8 cellular contexts compared by ENCODE assay signal in genomic region chr11:123429851-123430735, GRCh38. TPM values are rescaled to one million over a fixed set of nuclear protein-coding genes. Genes with fewer than 3 reads are reported as not detected.
DNase-seq lines count a peak whose midpoint lies in the region; ATAC-seq and TF ChIP-seq lines count a peak whose summit lies in the region.

Gene GRAMD1B (plus strand): TSS chr11:123430269. CDS start chr11:123430793, 524 bp downstream.

- no peak for TF ChIP-seq CTCF in endothelial cell (IDR thresholded peaks at IDR 0.05; ENCODE audit: unreplicated experiment)

- H3K4me3 Mint-ChIP-seq in endothelial cell (ENCODE audit: unreplicated experiment): peak within 1 kb of the TSS; percentile 94
- peak within 1 kb of the TSS; percentile 73 for H3K4me3 Mint-ChIP-seq in stimulated activated memory B cell treated with anti-CD40 and anti-IgM and Interleukin-4, amounts not matched to agents 10 μg/mL and 1 μg/mL and 100 μg/mL, for 72 hours

- H3K4me1 Mint-ChIP-seq in endothelial cell (ENCODE audit: unreplicated experiment): peaks cover 59% of the 10 kb centered on the region
- peaks cover 7% of the 10 kb centered on the region for H3K4me1 Mint-ChIP-seq in stimulated activated memory B cell treated with anti-CD40 and anti-IgM and Interleukin-4, amounts not matched to agents 10 μg/mL and 1 μg/mL and 100 μg/mL, for 72 hours

- H3K36me3 Mint-ChIP-seq in endothelial cell (ENCODE audit: low read depth, unreplicated experiment): peaks cover 7% of the 10 kb centered on the region
- H3K36me3 Mint-ChIP-seq in stimulated activated memory B cell treated with anti-CD40 and anti-IgM and Interleukin-4, amounts not matched to agents 10 μg/mL and 1 μg/mL and 100 μg/mL, for 72 hours: no peaks in the 10 kb centered on the region

- H3K27ac Mint-ChIP-seq in endothelial cell (ENCODE audit: unreplicated experiment): peak within 1 kb of the TSS; percentile 86
- no peak within 1 kb of the TSS for H3K27ac Mint-ChIP-seq in stimulated activated memory B cell treated with anti-CD40 and anti-IgM and Interleukin-4, amounts not matched to agents 10 μg/mL and 1 μg/mL and 100 μg/mL, for 72 hours

- peak; percentile 58 for DNase-seq in GM04504 (ENCODE audit: low read depth)
- DNase-seq in NCI-H2227 treated with DMSO at 0.1 percent for 48 hours (lab: John Stamatoyannopoulos, UW): peak; percentile 45
- peak; percentile 18 to 50 for DNase-seq in activated CD8-positive, alpha-beta memory T cell treated with anti-CD3 and anti-CD28 coated beads for 4 hours (ENCODE audit: low read depth in 2 of 2)
- DNase-seq in endothelial cell (ENCODE audit: low spot score): peak; percentile 86
- DNase-seq in myocyte (ENCODE audit: low read depth): peak; percentile 88
- no peak for DNase-seq in midbrain (lab: John Stamatoyannopoulos, UW)

- peaks cover 15% of the 10 kb centered on the region for H3K27me3 Mint-ChIP-seq in endothelial cell (ENCODE audit: unreplicated experiment)
- peaks cover 45% of the 10 kb centered on the region for H3K27me3 Mint-ChIP-seq in stimulated activated memory B cell treated with anti-CD40 and anti-IgM and Interleukin-4, amounts not matched to agents 10 μg/mL and 1 μg/mL and 100 μg/mL, for 72 hours

- ATAC-seq in HG02642 (IDR thresholded peaks at IDR 0.05; ENCODE audit: poor library complexity, unreplicated experiment): peak; percentile 39
- ATAC-seq in stimulated activated memory B cell treated with anti-CD40 and anti-IgM and Interleukin-4, amounts not matched to agents 10 μg/mL and 1 μg/mL and 100 μg/mL, for 72 hours: no peak

- H3K9me3 Mint-ChIP-seq in endothelial cell (ENCODE audit: unreplicated experiment): no peaks in the 10 kb centered on the region
- no peaks in the 10 kb centered on the region for H3K9me3 Mint-ChIP-seq in stimulated activated memory B cell treated with anti-CD40 and anti-IgM and Interleukin-4, amounts not matched to agents 10 μg/mL and 1 μg/mL and 100 μg/mL, for 72 hours

RNA-seq across cellular contexts. Expression of gene GRAMD1B, which starts in this region (rescaled TPM):
- total RNA-seq in endothelial cell (ENCODE audit: unreplicated experiment) (49.6 TPM), myocyte (27.3 and 52.0 TPM in 2 replicates)
- polyA plus RNA-seq in myocyte (2012): 8.6 TPM
